ENCODE assay signal across 24 cellular contexts in the genomic region with DNA sequence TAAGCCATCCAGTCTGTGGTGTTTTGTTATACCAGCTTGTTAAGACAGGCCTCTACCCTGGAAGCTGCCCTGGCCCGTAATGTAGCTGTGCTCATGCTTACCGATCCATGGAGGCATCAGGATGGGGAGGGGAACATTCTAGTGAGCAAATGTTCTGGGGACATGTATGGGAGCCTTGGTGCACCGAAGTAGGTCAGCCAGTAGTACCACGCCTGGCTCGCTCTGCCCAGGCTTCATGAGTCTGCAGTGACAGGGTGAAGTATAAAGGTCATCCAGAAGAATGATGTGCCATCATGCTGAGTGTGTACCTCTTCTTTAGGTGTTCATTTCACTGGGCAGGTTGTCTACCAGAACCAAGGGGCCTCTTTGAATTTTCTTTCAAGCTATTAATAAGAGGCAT.
"Had no signal": no experiment of that assay in that cellular context is flagged by ENCODE, and none has a peak within 500 bp of the region (broad histone marks: within the 10 kb centered on the region; RNA-seq: fewer than 3 reads in every experiment).

No MANE protein-coding gene starts in this region.

- H3K27ac ChIP-seq: ascending aorta, colonic mucosa, gastroesophageal sphincter, heart right ventricle, pancreas, right lobe of liver, testis, upper lobe of left lung had no signal

- DNase-seq: activated CD4-positive, CD25-positive, alpha-beta regulatory T cell treated with anti-CD3 and anti-CD28 coated beads, Interleukin-2, amount 50 U/mL, for 72 hours; activated CD8-positive, alpha-beta memory T cell treated with anti-CD3 and anti-CD28 coated beads for 24 hours; activated gamma-delta T cell; activated T-cell treated with anti-CD3 and anti-CD28 coated beads, Interleukin-2, amount 50 U/mL, for 72 hours; colonic mucosa; heart right ventricle; immature natural killer cell; kidney glomerular epithelial cell; mesendoderm; natural killer cell; pancreas; right lobe of liver; small intestine; stimulated activated CD4-positive, alpha-beta T cell treated with anti-CD3 and anti-CD28 coated beads, Interleukin-15, amount 100 ng/mL, for 24 hours; stimulated activated CD4-positive, alpha-beta T cell treated with anti-CD3 and anti-CD28 coated beads, Interleukin-2, amount 100 ng/mL, for 48 hours; stomach; testis; upper lobe of left lung had no signal

- H3K4me3 Mint-ChIP-seq: activated naive CD4-positive, alpha-beta T cell treated with anti-CD3 and anti-CD28 coated beads, Interleukin-2, amount 50 U/mL, for 24 hours; activated T-cell treated with anti-CD3 and anti-CD28 coated beads, Interleukin-2, amount 50 U/mL, for 72 hours; central memory CD8-positive, alpha-beta T cell; immature natural killer cell; natural killer cell had no signal

- ATAC-seq: activated T-cell treated with anti-CD3 and anti-CD28 coated beads, Interleukin-2, amount 50 U/mL, for 72 hours; esophagus mucosa; gastroesophageal sphincter; natural killer cell; pancreas had no signal

- H3K4me1 ChIP-seq: ascending aorta, colonic mucosa, right lobe of liver, testis had no signal

- H3K4me3 ChIP-seq: ascending aorta, colonic mucosa, gastroesophageal sphincter, heart right ventricle, pancreas, right lobe of liver, stomach, testis, upper lobe of left lung had no signal

- FAIRE-seq: endometrium, pancreas, small intestine had no signal

- H3K27me3 Mint-ChIP-seq: activated naive CD4-positive, alpha-beta T cell treated with anti-CD3 and anti-CD28 coated beads, Interleukin-2, amount 50 U/mL, for 24 hours; central memory CD8-positive, alpha-beta T cell had no signal

- H3K9me3 ChIP-seq: ascending aorta, colonic mucosa, gastroesophageal sphincter, heart right ventricle, pancreas, right lobe of liver, stomach, testis, upper lobe of left lung had no signal

- H3K27ac Mint-ChIP-seq: activated naive CD4-positive, alpha-beta T cell treated with anti-CD3 and anti-CD28 coated beads, Interleukin-2, amount 50 U/mL, for 24 hours; activated T-cell treated with anti-CD3 and anti-CD28 coated beads, Interleukin-2, amount 50 U/mL, for 72 hours; immature natural killer cell; natural killer cell had no signal

- H3K27me3 ChIP-seq: ascending aorta, colonic mucosa, gastroesophageal sphincter, heart right ventricle, pancreas, right lobe of liver, stomach, testis, upper lobe of left lung had no signal

- H3K36me3 Mint-ChIP-seq: natural killer cell had no signal

- H3K9me3 Mint-ChIP-seq: activated naive CD4-positive, alpha-beta T cell treated with anti-CD3 and anti-CD28 coated beads, Interleukin-2, amount 50 U/mL, for 24 hours; central memory CD8-positive, alpha-beta T cell; immature natural killer cell; natural killer cell had no signal

- H3K36me3 ChIP-seq: ascending aorta, colonic mucosa, gastroesophageal sphincter, heart right ventricle, pancreas, right lobe of liver, stomach, upper lobe of left lung had no signal
